Comparison of ENCODE assay signal across 12 cellular contexts in the genomic region with DNA sequence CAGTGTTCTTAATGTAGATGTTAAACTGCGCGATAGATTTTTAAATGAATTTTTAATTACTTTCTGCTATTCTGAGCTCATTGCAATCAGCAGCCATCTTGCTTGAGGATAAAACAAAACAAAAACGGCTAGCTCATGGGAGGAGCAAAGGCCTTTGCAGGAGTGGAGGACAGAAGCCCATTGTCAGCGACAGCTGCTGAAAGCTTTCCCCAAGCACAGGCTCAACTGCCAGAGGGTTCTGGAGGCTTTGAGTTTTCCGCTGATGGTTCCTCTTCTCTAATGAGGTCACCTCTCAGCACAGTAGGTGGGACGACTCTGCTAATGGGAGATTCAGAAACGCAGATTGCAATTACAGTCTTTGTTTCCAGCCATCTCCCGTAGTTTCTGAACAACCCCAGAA.
DNase-seq lines count a peak whose midpoint lies in the region; ATAC-seq lines count a peak whose summit lies in the region.
"Had no signal": no experiment of that assay in that cellular context is flagged by ENCODE, and none has a peak within 500 bp of the region (broad histone marks: within the 10 kb centered on the region; RNA-seq: fewer than 3 reads in every experiment).

No MANE protein-coding gene starts in this region.

- DNase-seq in Right ventricle myocardium inferior (ENCODE audit: missing footprints) (no peak), cardiac septum (ENCODE audit: low spot score) (no peak), cerebellar cortex (ENCODE audit: low spot score) (peak; percentile 74), inferior parietal cortex (ENCODE audit: extremely low spot score) (peak; percentile 85), cortex of kidney (lab: John Stamatoyannopoulos, UW) (no peak), UCSD-AML1 (lab: John Stamatoyannopoulos, UW; ENCODE audit: unreplicated experiment) (no peak), HPDE6-E6E7 (ENCODE audit: extremely low spot score) (no peak)
- DNase-seq: activated T-cell treated with anti-CD3 and anti-CD28 coated beads, Interleukin-2, amount 50 U/mL, for 4 hours; SK-N-SH; small intestine had no signal

- intact Hi-C loops in Right ventricle myocardium inferior (cut with DNase I): no loop called here
- intact Hi-C loops in cardiac septum (cut with DNase I): no loop called here

- ATAC-seq in Right ventricle myocardium inferior (peak; percentile 80), GM21619 (IDR thresholded peaks at IDR 0.05; ENCODE audit: unreplicated experiment) (no peak)
- ATAC-seq: activated T-cell treated with anti-CD3 and anti-CD28 coated beads, Interleukin-2, amount 50 U/mL, for 4 hours; K562 had no signal

Comparison
In these comparisons a context has a peak if more than half of its experiments do, and no peak if none do; other contexts are left out.
1. DNase-seq: peak in cerebellar cortex (single experiment) and inferior parietal cortex (single experiment); none in Right ventricle myocardium inferior (single experiment), cardiac septum (single experiment), cortex of kidney (single experiment), UCSD-AML1 (single experiment) and HPDE6-E6E7 (single experiment).